Comparison of ENCODE assay signal across 20 cellular contexts in genomic region chr1:48371598-48371997, GRCh38.
DNase-seq lines count a peak whose midpoint lies in the region; ATAC-seq and TF ChIP-seq lines count a peak whose summit lies in the region.
"Had no signal": no experiment of that assay in that cellular context is flagged by ENCODE, and none has a peak within 500 bp of the region (broad histone marks: within the 10 kb centered on the region; RNA-seq: fewer than 3 reads in every experiment).

No MANE protein-coding gene starts in this region.

- peaks cover 65% of the 10 kb centered on the region for H3K9me3 ChIP-seq in endodermal cell (ENCODE audit: control insufficient read depth, low read length)

- ATAC-seq in GM18519 (IDR thresholded peaks at IDR 0.05; ENCODE audit: low FRiP score, unreplicated experiment) (no peak), GM21576 (IDR thresholded peaks at IDR 0.05; ENCODE audit: unreplicated experiment) (no peak)
- ATAC-seq: GM12878 had no signal

- H3K36me3 ChIP-seq in endodermal cell (ENCODE audit: control insufficient read depth, insufficient read depth, low read length) = peaks cover 21% of the 10 kb centered on the region

- H3K9me3 Mint-ChIP-seq in endodermal cell = peaks cover 77% of the 10 kb centered on the region

- no peaks in the 10 kb centered on the region for H3K4me1 ChIP-seq in endodermal cell (ENCODE audit: control insufficient read depth, insufficient read depth, low read length)
- H3K4me1 ChIP-seq: BLaER1 had no signal

- DNase-seq in SIG-M5 treated with dmso at 0.1 percent for 504 hours (lab: John Stamatoyannopoulos, UW; ENCODE audit: unreplicated experiment) (peak; percentile 1), SIG-M5 (lab: John Stamatoyannopoulos, UW) (no peak), KBM-7 (peak; percentile 3), OCI-M1 (lab: John Stamatoyannopoulos, UW) (peak; percentile 18), endodermal cell (no peak), cortex of kidney (lab: John Stamatoyannopoulos, UW) (no peak)
- DNase-seq: 8988T; CD4-positive, alpha-beta memory T cell; DMS 273 treated with DMSO at 0.1 percent for 48 hours; DMS53; DND-41; EL; GOT3; H9; KG1 had no signal

- peaks cover 6% of the 10 kb centered on the region for H3K4me1 Mint-ChIP-seq in endodermal cell
- H3K4me1 Mint-ChIP-seq: CD14-positive monocyte; CD4-positive, alpha-beta memory T cell; H9 had no signal

- H3K9ac ChIP-seq in endodermal cell (ENCODE audit: extremely low read depth, low read length, poor library complexity, severe bottlenecking) = no peak overlapping the region
- H3K9ac ChIP-seq: BLaER1 had no signal

- H3K4me3 ChIP-seq in endodermal cell (ENCODE audit: low read length) = peak overlapping the region; percentile 42
- H3K4me3 ChIP-seq: BLaER1, GM12878 had no signal

- no peak overlapping the region for H3K4me3 Mint-ChIP-seq in endodermal cell
- H3K4me3 Mint-ChIP-seq: CD14-positive monocyte; CD4-positive, alpha-beta memory T cell; H9 had no signal

- no peak overlapping the region for H3K27ac Mint-ChIP-seq in endodermal cell
- H3K27ac Mint-ChIP-seq: CD14-positive monocyte; CD4-positive, alpha-beta memory T cell; H9 had no signal

- no peaks in the 10 kb centered on the region for H3K27me3 Mint-ChIP-seq in endodermal cell (ENCODE audit: insufficient read depth)
- H3K27me3 Mint-ChIP-seq: CD4-positive, alpha-beta memory T cell had no signal

- in situ Hi-C loops in KBM-7 (cut with MboI; ENCODE audit: low pct_unique_long_range_greater_than_20kb, low sequenced_read_pairs) = no loop called here

- peaks cover 80% of the 10 kb centered on the region for H3K36me3 Mint-ChIP-seq in endodermal cell (ENCODE audit: low read depth)

- WGBS in endodermal cell (ENCODE audit: insufficient coverage in 1 of 2, insufficient read length in 1 of 2), 2 experiments = 86 to 100% methylated on average over 1 to 2 of the region's 2 CpGs

- TF ChIP-seq CTCF in endodermal cell (conservative IDR thresholded peaks at IDR 0.05) = no peak

- H3K27me3 ChIP-seq in endodermal cell (ENCODE audit: control insufficient read depth, insufficient read depth, low read length, poor library complexity, severe bottlenecking) = no peaks in the 10 kb centered on the region
- H3K27me3 ChIP-seq: BLaER1 had no signal

- H3K27ac ChIP-seq in endodermal cell (ENCODE audit: low read depth, low read length) = no peak overlapping the region
- H3K27ac ChIP-seq: BLaER1 had no signal

Comparison
In these comparisons a context has a peak if more than half of its experiments do, and no peak if none do; other contexts are left out.
1. DNase-seq: peak in SIG-M5 treated with dmso at 0.1 percent for 504 hours (single experiment), KBM-7 (single experiment) and OCI-M1 (single experiment); none in SIG-M5 (single experiment), endodermal cell (single experiment) and cortex of kidney (single experiment).